ENCODE assay signal across 8 cellular contexts in the genomic region with DNA sequence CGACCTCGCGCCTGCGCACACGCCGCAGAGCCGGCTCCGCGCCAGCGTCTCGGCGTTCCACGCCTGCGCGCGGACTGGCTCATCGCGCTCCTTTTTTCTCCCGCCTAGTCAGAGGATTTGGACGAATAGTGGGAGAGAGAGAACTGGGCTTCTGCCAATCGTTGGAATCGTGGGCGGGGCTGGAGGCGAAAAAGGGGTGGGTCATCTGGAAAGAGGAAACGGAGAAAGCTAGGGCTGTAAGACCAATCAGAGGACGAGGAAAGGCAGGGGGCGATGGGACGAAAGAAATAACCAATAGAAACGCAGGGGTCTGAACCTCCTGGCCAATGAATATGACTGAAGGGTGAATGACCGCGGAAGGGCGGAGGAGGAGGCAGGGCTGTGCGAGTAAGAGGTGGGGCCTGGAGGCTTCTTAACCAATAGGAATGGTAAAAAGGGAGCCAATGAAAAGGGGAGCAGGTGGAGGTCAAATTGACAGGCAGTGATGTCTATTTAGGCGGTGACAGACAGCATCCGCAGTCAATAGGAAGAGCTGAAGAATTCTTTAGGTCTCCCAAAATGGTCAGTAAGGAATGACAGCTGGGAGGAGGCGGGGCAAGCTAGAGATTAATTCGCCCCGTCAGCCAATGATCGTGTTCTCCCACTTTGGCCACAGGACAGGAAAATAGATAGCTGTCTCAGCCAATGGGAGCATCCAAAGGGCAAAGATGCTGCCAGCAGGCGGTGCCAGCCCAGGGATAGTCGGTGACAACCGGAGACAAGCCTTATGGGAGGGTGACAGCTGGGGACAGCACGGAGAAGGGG. TPM values are rescaled to one million over a fixed set of nuclear protein-coding genes. Genes with fewer than 3 reads are reported as not detected.
DNase-seq lines count a peak whose midpoint lies in the region; ATAC-seq and FAIRE-seq lines count a peak whose summit lies in the region.

A gene with protein sequence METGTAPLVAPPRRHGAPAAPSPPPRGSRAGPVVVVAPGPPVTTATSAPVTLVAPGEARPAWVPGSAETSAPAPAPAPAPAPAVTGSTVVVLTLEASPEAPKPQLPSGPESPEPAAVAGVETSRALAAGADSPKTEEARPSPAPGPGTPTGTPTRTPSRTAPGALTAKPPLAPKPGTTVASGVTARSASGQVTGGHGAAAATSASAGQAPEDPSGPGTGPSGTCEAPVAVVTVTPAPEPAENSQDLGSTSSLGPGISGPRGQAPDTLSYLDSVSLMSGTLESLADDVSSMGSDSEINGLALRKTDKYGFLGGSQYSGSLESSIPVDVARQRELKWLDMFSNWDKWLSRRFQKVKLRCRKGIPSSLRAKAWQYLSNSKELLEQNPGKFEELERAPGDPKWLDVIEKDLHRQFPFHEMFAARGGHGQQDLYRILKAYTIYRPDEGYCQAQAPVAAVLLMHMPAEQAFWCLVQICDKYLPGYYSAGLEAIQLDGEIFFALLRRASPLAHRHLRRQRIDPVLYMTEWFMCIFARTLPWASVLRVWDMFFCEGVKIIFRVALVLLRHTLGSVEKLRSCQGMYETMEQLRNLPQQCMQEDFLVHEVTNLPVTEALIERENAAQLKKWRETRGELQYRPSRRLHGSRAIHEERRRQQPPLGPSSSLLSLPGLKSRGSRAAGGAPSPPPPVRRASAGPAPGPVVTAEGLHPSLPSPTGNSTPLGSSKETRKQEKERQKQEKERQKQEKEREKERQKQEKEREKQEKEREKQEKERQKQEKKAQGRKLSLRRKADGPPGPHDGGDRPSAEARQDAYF (minus strand): TSS at position 51 of the 804 bp plus-strand sequence. CDS start 311 bp downstream, outside the sequence.

- FAIRE-seq in RCC 7860 (lab: Jason Lieb, UNC), result peak; percentile 98

- H3K27ac Mint-ChIP-seq in activated T-cell treated with anti-CD3 and anti-CD28 coated beads, Interleukin-2, amount 50 U/mL, for 72 hours, result peak within 1 kb of the TSS; percentile 97

- peaks cover 41% of the 10 kb centered on the region for H3K4me1 Mint-ChIP-seq in activated T-cell treated with anti-CD3 and anti-CD28 coated beads, Interleukin-2, amount 50 U/mL, for 72 hours (ENCODE audit: low read depth)

- peak within 1 kb of the TSS; percentile 94 to 98 for H3K4me3 Mint-ChIP-seq in activated T-cell treated with anti-CD3 and anti-CD28 coated beads, Interleukin-2, amount 50 U/mL, for 72 hours

- H3K4me1 ChIP-seq in esophagus (ENCODE audit: control insufficient read depth in 2 of 2, insufficient read depth in 2 of 2, low read length in 1 of 2) (peaks cover 0 to 11% of the 10 kb centered on the region in 2 donors), mucosa of rectum (ENCODE audit: control insufficient read depth in 2 of 2, insufficient read depth in 2 of 2, low read length in 2 of 2) (peaks cover 24 to 32% of the 10 kb centered on the region in 2 donors)

- peak; percentile 69 for ATAC-seq in GM21825 (IDR thresholded peaks at IDR 0.05; ENCODE audit: unreplicated experiment)
- ATAC-seq in activated T-cell treated with anti-CD3 and anti-CD28 coated beads, Interleukin-2, amount 50 U/mL, for 72 hours (replicated peaks in 1 of 2), result peak; percentile 85 to 87

- H3K9me3 ChIP-seq in KOPT-K1 (ENCODE audit: insufficient read depth, low read length, poor library complexity, severe bottlenecking) (no peaks in the 10 kb centered on the region), esophagus (ENCODE audit: control insufficient read depth in 2 of 2, insufficient read depth in 1 of 2, low read depth in 1 of 2, low read length in 1 of 2) (no peaks in the 10 kb centered on the region), mucosa of rectum (ENCODE audit: control insufficient read depth in 2 of 2, low read length in 2 of 2) (no peaks in the 10 kb centered on the region)

- peak within 1 kb of the TSS; percentile 75 for H3K9ac ChIP-seq in mucosa of rectum (ENCODE audit: low read depth in 1 of 2, low read length in 2 of 2)

- DNase-seq in DMS153 treated with DMSO at 0.1 percent for 48 hours (lab: John Stamatoyannopoulos, UW; ENCODE audit: unreplicated experiment), result peak; percentile 100
- peak; percentile 100 for DNase-seq in RCC 7860 (ENCODE audit: low spot score)
- peak; percentile 99 for DNase-seq in activated T-cell treated with anti-CD3 and anti-CD28 coated beads, Interleukin-2, amount 50 U/mL, for 72 hours
- DNase-seq in stimulated activated CD8-positive, alpha-beta memory T cell treated with anti-CD3 and anti-CD28 coated beads, Interleukin-4, amount 100 ng/mL, for 4 hours (ENCODE audit: low read depth in 2 of 2, low spot score in 1 of 2), result peak; percentile 97 to 98

- peaks cover 19% of the 10 kb centered on the region for H3K36me3 ChIP-seq in KOPT-K1 (ENCODE audit: insufficient read depth, low read length)
- H3K36me3 ChIP-seq in esophagus (ENCODE audit: control insufficient read depth in 2 of 2, insufficient read depth in 2 of 2, low read length in 1 of 2), result peaks cover 1 to 7% of the 10 kb centered on the region in 2 donors
- H3K36me3 ChIP-seq in mucosa of rectum (ENCODE audit: control insufficient read depth in 2 of 2, insufficient read depth in 2 of 2, low read length in 2 of 2), result peaks cover 0 to 2% of the 10 kb centered on the region in 2 donors

- no peaks in the 10 kb centered on the region for H3K9me3 Mint-ChIP-seq in activated T-cell treated with anti-CD3 and anti-CD28 coated beads, Interleukin-2, amount 50 U/mL, for 72 hours

- H3K36me3 Mint-ChIP-seq in activated T-cell treated with anti-CD3 and anti-CD28 coated beads, Interleukin-2, amount 50 U/mL, for 72 hours (ENCODE audit: insufficient read depth in 2 of 2), result peaks cover 1 to 5% of the 10 kb centered on the region in 2 donors

- H3K27ac ChIP-seq in KOPT-K1 (ENCODE audit: low read depth, low read length, poor library complexity, severe bottlenecking) (peak within 1 kb of the TSS; percentile 73), esophagus (ENCODE audit: low read depth in 2 of 2, low read length in 1 of 2) (peak within 1 kb of the TSS; percentile 85 to 95), mucosa of rectum (ENCODE audit: low read depth in 2 of 2, low read length in 2 of 2) (peak within 1 kb of the TSS; percentile 82 to 87)

- H3K27me3 ChIP-seq in esophagus (ENCODE audit: control insufficient read depth in 1 of 2, insufficient read depth in 2 of 2, low read length in 2 of 2), result no peaks in the 10 kb centered on the region
- H3K27me3 ChIP-seq in mucosa of rectum (ENCODE audit: control insufficient read depth in 2 of 2, insufficient read depth in 2 of 2, low read length in 2 of 2), result no peaks in the 10 kb centered on the region

- H3K27me3 Mint-ChIP-seq in activated T-cell treated with anti-CD3 and anti-CD28 coated beads, Interleukin-2, amount 50 U/mL, for 72 hours (ENCODE audit: low read depth), result no peaks in the 10 kb centered on the region

- whole genome bisulfite sequencing in esophagus, 2 donors, result 0 to 1% methylated on average over 40 to 43 of the region's 43 CpGs

- H3K4me3 ChIP-seq in esophagus (ENCODE audit: low read depth in 1 of 2, low read length in 2 of 2), result peak within 1 kb of the TSS; percentile 73 to 75
- peak within 1 kb of the TSS; percentile 70 to 84 for H3K4me3 ChIP-seq in mucosa of rectum (ENCODE audit: low read length in 2 of 2)

RNA-seq across cellular contexts. Expression of the gene that starts here (rescaled TPM):
- total RNA-seq in activated T-cell treated with anti-CD3 and anti-CD28 coated beads, Interleukin-2, amount 50 U/mL, for 72 hours, result 10 to 100 TPM; 48.0 to 50.7 TPM
- 10 to 100 TPM; 19.8 to 27.5 TPM for polyA plus RNA-seq in esophagus

Comparison
In these comparisons a context has a peak if more than half of its experiments do, and no peak if none do; other contexts are left out.
1. Peak in every context shown above with its lines: DNase-seq, ATAC-seq, H3K4me3 ChIP-seq and H3K27ac ChIP-seq.